Comparison of ENCODE assay signal across 17 cellular contexts in genomic region chr5:84635235-84636055, GRCh38.
DNase-seq lines count a peak whose midpoint lies in the region; ATAC-seq and TF ChIP-seq lines count a peak whose summit lies in the region.
"Had no signal": no experiment of that assay in that cellular context is flagged by ENCODE, and none has a peak within 500 bp of the region (broad histone marks: within the 10 kb centered on the region; RNA-seq: fewer than 3 reads in every experiment).

No MANE protein-coding gene starts in this region.

- TF ChIP-seq EP300 in gastroesophageal sphincter (IDR thresholded peaks at IDR 0.05) (no peak), upper lobe of left lung (IDR thresholded peaks at IDR 0.05) (no peak), esophagus muscularis mucosa (IDR thresholded peaks at IDR 0.05) (no peak)

- no peak for DNase-seq in activated naive CD8-positive, alpha-beta T cell treated with anti-CD3 and anti-CD28 coated beads, Interleukin-2, amount 50 U/mL, for 24 hours
- no peak for DNase-seq in activated naive CD8-positive, alpha-beta T cell treated with anti-CD3 and anti-CD28 coated beads for 36 hours
- DNase-seq in osteoblast (ENCODE audit: insufficient read length, low spot score, missing footprints) (peak; percentile 18), upper lobe of left lung (peak in 1 of 2 donors; percentile 56), esophagus muscularis mucosa (ENCODE audit: extremely low spot score) (no peak), SIG-M5 treated with dmso at 0.1 percent for 504 hours (lab: John Stamatoyannopoulos, UW; ENCODE audit: unreplicated experiment) (no peak)
- DNase-seq: DMS79 treated with DMSO at 0.1 percent for 48 hours, KBM-7, NCI-H1417 treated with DMSO at 0.1 percent for 48 hours, NCI-H2029, NCI-H2171, NCI-H446 treated with DMSO at 0.1 percent for 48 hours, OCI-M1, RPMI8226 had no signal

- H3K4me1 ChIP-seq in gastroesophageal sphincter, result no peaks in the 10 kb centered on the region
- no peaks in the 10 kb centered on the region for H3K4me1 ChIP-seq in osteoblast (ENCODE audit: insufficient read depth, low read length)
- H3K4me1 ChIP-seq in upper lobe of left lung, result no peaks in the 10 kb centered on the region
- no peaks in the 10 kb centered on the region for H3K4me1 ChIP-seq in esophagus muscularis mucosa
- H3K4me1 ChIP-seq: BLaER1 treated with 17β-estradiol and CSF1 and Interleukin-3, amounts not matched to agents 10 nM and 100 nM had no signal

- H2AFZ ChIP-seq in osteoblast (ENCODE audit: low read length), result no peak overlapping the region

- no peaks in the 10 kb centered on the region for H3K36me3 Mint-ChIP-seq in activated naive CD8-positive, alpha-beta T cell treated with anti-CD3 and anti-CD28 coated beads, Interleukin-2, amount 50 U/mL, for 24 hours (ENCODE audit: low read depth)
- H3K36me3 Mint-ChIP-seq in activated naive CD8-positive, alpha-beta T cell treated with anti-CD3 and anti-CD28 coated beads for 36 hours, result no peaks in the 10 kb centered on the region

- H3K27me3 ChIP-seq in gastroesophageal sphincter (no peaks in the 10 kb centered on the region), osteoblast (ENCODE audit: insufficient read depth, low read length) (no peaks in the 10 kb centered on the region), upper lobe of left lung (no peaks in the 10 kb centered on the region), esophagus muscularis mucosa (no peaks in the 10 kb centered on the region)
- H3K27me3 ChIP-seq: BLaER1 treated with 17β-estradiol and CSF1 and Interleukin-3, amounts not matched to agents 10 nM and 100 nM had no signal

- intact Hi-C loops in esophagus muscularis mucosa (cut with DNase I), result no loop called here

- peak; percentile 40 for ATAC-seq in activated naive CD8-positive, alpha-beta T cell treated with anti-CD3 and anti-CD28 coated beads, Interleukin-2, amount 50 U/mL, for 24 hours
- ATAC-seq in gastroesophageal sphincter (peak; percentile 43), upper lobe of left lung (ENCODE audit: low FRiP score in 2 of 2) (peak; percentile 37 to 41), HG03571 (IDR thresholded peaks at IDR 0.05; ENCODE audit: unreplicated experiment) (no peak)

- no peaks in the 10 kb centered on the region for H3K79me2 ChIP-seq in osteoblast (ENCODE audit: insufficient read depth, low read length)

- H3K27ac Mint-ChIP-seq in activated naive CD8-positive, alpha-beta T cell treated with anti-CD3 and anti-CD28 coated beads, Interleukin-2, amount 50 U/mL, for 24 hours, result no peak overlapping the region
- no peak overlapping the region for H3K27ac Mint-ChIP-seq in activated naive CD8-positive, alpha-beta T cell treated with anti-CD3 and anti-CD28 coated beads for 36 hours

- no peaks in the 10 kb centered on the region for H3K9me3 Mint-ChIP-seq in activated naive CD8-positive, alpha-beta T cell treated with anti-CD3 and anti-CD28 coated beads, Interleukin-2, amount 50 U/mL, for 24 hours
- no peaks in the 10 kb centered on the region for H3K9me3 Mint-ChIP-seq in activated naive CD8-positive, alpha-beta T cell treated with anti-CD3 and anti-CD28 coated beads for 36 hours

- TF ChIP-seq POLR2A in gastroesophageal sphincter (IDR thresholded peaks at IDR 0.05) (no peak), upper lobe of left lung (IDR thresholded peaks at IDR 0.05) (no peak), esophagus muscularis mucosa (IDR thresholded peaks at IDR 0.05; ENCODE audit: low read depth) (no peak)

- no peaks in the 10 kb centered on the region for H3K4me1 Mint-ChIP-seq in activated naive CD8-positive, alpha-beta T cell treated with anti-CD3 and anti-CD28 coated beads, Interleukin-2, amount 50 U/mL, for 24 hours
- H3K4me1 Mint-ChIP-seq in activated naive CD8-positive, alpha-beta T cell treated with anti-CD3 and anti-CD28 coated beads for 36 hours, result no peaks in the 10 kb centered on the region

- H3K4me2 ChIP-seq in osteoblast (ENCODE audit: insufficient read depth, low read length), result no peak overlapping the region
- H3K4me2 ChIP-seq: BLaER1 treated with 17β-estradiol and CSF1 and Interleukin-3, amounts not matched to agents 10 nM and 100 nM had no signal

- H3K27ac ChIP-seq in gastroesophageal sphincter, result no peak overlapping the region
- no peak overlapping the region for H3K27ac ChIP-seq in osteoblast (ENCODE audit: low read depth, low read length)
- H3K27ac ChIP-seq in upper lobe of left lung, result no peak overlapping the region
- H3K27ac ChIP-seq in esophagus muscularis mucosa (replicated peaks in 1 of 4), result no peak overlapping the region
- H3K27ac ChIP-seq: BLaER1 treated with 17β-estradiol and CSF1 and Interleukin-3, amounts not matched to agents 10 nM and 100 nM had no signal

- H3K4me3 Mint-ChIP-seq in activated naive CD8-positive, alpha-beta T cell treated with anti-CD3 and anti-CD28 coated beads, Interleukin-2, amount 50 U/mL, for 24 hours, result no peak overlapping the region
- no peak overlapping the region for H3K4me3 Mint-ChIP-seq in activated naive CD8-positive, alpha-beta T cell treated with anti-CD3 and anti-CD28 coated beads for 36 hours

- H3K9me3 ChIP-seq in gastroesophageal sphincter (no peaks in the 10 kb centered on the region), osteoblast (ENCODE audit: low read depth, low read length) (no peaks in the 10 kb centered on the region), upper lobe of left lung (no peaks in the 10 kb centered on the region), esophagus muscularis mucosa (no peaks in the 10 kb centered on the region)

- H3K4me3 ChIP-seq in gastroesophageal sphincter (no peak overlapping the region), osteoblast (ENCODE audit: insufficient read depth, low read length) (no peak overlapping the region), upper lobe of left lung (no peak overlapping the region), esophagus muscularis mucosa (no peak overlapping the region)
- H3K4me3 ChIP-seq: BLaER1 treated with 17β-estradiol and CSF1 and Interleukin-3, amounts not matched to agents 10 nM and 100 nM had no signal

- WGBS in gastroesophageal sphincter (ENCODE audit: low coverage in 1 of 2), 2 donors, result 90 to 92% methylated on average over 2 to 5 of the region's 22 CpGs
- 89 to 95% methylated on average over 12 to 21 of the region's 22 CpGs for WGBS in upper lobe of left lung, 2 donors
- whole genome bisulfite sequencing in esophagus muscularis mucosa, result 93% methylated on average over 6 of the region's 22 CpGs

- H4K20me1 ChIP-seq in osteoblast (ENCODE audit: insufficient read depth, low read length), result no peaks in the 10 kb centered on the region
- H4K20me1 ChIP-seq: BLaER1 treated with 17β-estradiol and CSF1 and Interleukin-3, amounts not matched to agents 10 nM and 100 nM had no signal

- no peaks in the 10 kb centered on the region for H3K36me3 ChIP-seq in gastroesophageal sphincter
- H3K36me3 ChIP-seq in osteoblast (ENCODE audit: insufficient read depth, low read length), result no peaks in the 10 kb centered on the region
- H3K36me3 ChIP-seq in upper lobe of left lung, result no peaks in the 10 kb centered on the region
- H3K36me3 ChIP-seq in esophagus muscularis mucosa, result no peaks in the 10 kb centered on the region
- H3K36me3 ChIP-seq: BLaER1 treated with 17β-estradiol and CSF1 and Interleukin-3, amounts not matched to agents 10 nM and 100 nM had no signal

- no peaks in the 10 kb centered on the region for H3K27me3 Mint-ChIP-seq in activated naive CD8-positive, alpha-beta T cell treated with anti-CD3 and anti-CD28 coated beads, Interleukin-2, amount 50 U/mL, for 24 hours
- no peaks in the 10 kb centered on the region for H3K27me3 Mint-ChIP-seq in activated naive CD8-positive, alpha-beta T cell treated with anti-CD3 and anti-CD28 coated beads for 36 hours

- TF ChIP-seq CTCF in gastroesophageal sphincter (IDR thresholded peaks at IDR 0.05) (no peak), osteoblast (IDR thresholded peaks at IDR 0.05; ENCODE audit: extremely low read depth, low read depth, low read length) (no peak), upper lobe of left lung (IDR thresholded peaks at IDR 0.05) (no peak), esophagus muscularis mucosa (IDR thresholded peaks at IDR 0.05) (no peak)
